Comparison of ENCODE assay signal across 23 cellular contexts in the genomic region with DNA sequence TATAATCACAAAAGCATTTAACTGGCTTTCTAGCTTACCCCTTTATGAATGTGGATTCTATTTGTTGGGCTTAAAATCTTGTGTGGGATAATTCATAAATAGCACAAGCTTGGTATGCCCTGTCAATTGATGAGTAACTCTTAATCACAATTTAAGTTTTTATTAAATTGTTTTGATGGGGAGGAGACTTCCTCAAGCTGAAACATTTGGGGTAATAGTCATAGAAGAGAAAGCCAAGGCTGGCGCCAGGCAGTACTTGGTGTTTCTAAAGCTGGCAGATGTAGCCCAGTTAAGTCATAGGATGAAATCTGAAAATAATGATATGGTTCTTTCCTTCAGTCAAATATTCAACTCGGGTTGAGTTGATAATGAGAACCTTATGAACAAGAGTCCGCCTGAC.
DNase-seq lines count a peak whose midpoint lies in the region; ATAC-seq and TF ChIP-seq lines count a peak whose summit lies in the region.
"Had no signal": no experiment of that assay in that cellular context is flagged by ENCODE, and none has a peak within 500 bp of the region (broad histone marks: within the 10 kb centered on the region; RNA-seq: fewer than 3 reads in every experiment).

No MANE protein-coding gene starts in this region.

- CTCF ChIA-PET in IMR-90 (lab: Yijun Ruan, JAX), result no interaction called here

- no peak overlapping the region for H3K4me3 ChIP-seq in IMR-90 (ENCODE audit: insufficient read depth, low read depth, low read length)
- H3K4me3 ChIP-seq in astrocyte of the spinal cord (ENCODE audit: low read depth, low read length), result no peak overlapping the region
- H3K4me3 ChIP-seq: BLaER1 treated with 17β-estradiol and CSF1 and Interleukin-3, amounts not matched to agents 10 nM and 100 nM; gastrocnemius medialis; suprapubic skin had no signal

- H3K18ac ChIP-seq in IMR-90 (ENCODE audit: low read depth, low read length), result peak overlapping the region; percentile 87; the same call in 1 of the 2 replicates

- H3K9ac ChIP-seq in IMR-90 (ENCODE audit: low read depth, low read length), result no peak overlapping the region
- H3K9ac ChIP-seq: BLaER1 treated with 17β-estradiol and CSF1 and Interleukin-3, amounts not matched to agents 10 nM and 100 nM had no signal

- peaks cover 23 to 59% of the 10 kb centered on the region in 2 experiments for H3K79me1 ChIP-seq in IMR-90 (ENCODE audit: low read depth in 1 of 2, low read length in 2 of 2)

- H2BK15ac ChIP-seq in IMR-90 (ENCODE audit: low read depth, low read length), result no peak overlapping the region

- no CpG with 5 or more reads among the region's 3 CpGs for WGBS in IMR-90 (ENCODE audit: extremely low coverage in 2 of 2, insufficient read length in 1 of 2), 2 experiments

- H2AFZ ChIP-seq in IMR-90 (replicated peaks; ENCODE audit: low read length, poor library complexity), result no peak overlapping the region

- H3K23ac ChIP-seq in IMR-90 (ENCODE audit: low read depth, low read length), result peak overlapping the region; percentile 51; the same call in 1 of the 2 replicates

- H3K9me1 ChIP-seq in IMR-90 (ENCODE audit: insufficient read depth, low read length), result no peaks in the 10 kb centered on the region

- DNase-seq in AG20443 (ENCODE audit: low spot score), result peak; percentile 81
- DNase-seq in IMR-90, result peak; percentile 92
- peak; percentile 71 for DNase-seq in astrocyte of the spinal cord (ENCODE audit: low read depth, low spot score)
- DNase-seq in iris pigment epithelial cell (ENCODE audit: low read depth), result peak; percentile 84
- no peak for DNase-seq in activated CD4-positive, alpha-beta T cell treated with anti-CD3 and anti-CD28 coated beads for 48 hours
- DNase-seq in NCI-H2196 treated with DMSO at 0.1 percent for 48 hours (lab: John Stamatoyannopoulos, UW; ENCODE audit: unreplicated experiment), result no peak
- no peak for DNase-seq in LoVo (ENCODE audit: low spot score)
- DNase-seq: activated CD4-positive, alpha-beta T cell treated with anti-CD3 and anti-CD28 coated beads for 1 hour; activated CD8-positive, alpha-beta memory T cell treated with anti-CD3 and anti-CD28 coated beads, Interleukin-2, amount 50 U/mL, for 48 hours; activated naive CD4-positive, alpha-beta T cell treated with Interleukin-2 at 50 U/mL for 16 hours; DMS153; effector CD4-positive, alpha-beta T cell; gastrocnemius medialis; Kasumi-1; NCI-H446; SHP77 treated with DMSO at 0.1 percent for 48 hours; stimulated activated CD4-positive, alpha-beta T cell treated with anti-CD3 and anti-CD28 coated beads, Interleukin-2, amount 100 ng/mL, for 48 hours; stimulated activated CD8-positive, alpha-beta memory T cell treated with anti-CD3 and anti-CD28 coated beads, Interleukin-4, amount 100 ng/mL, for 48 hours had no signal

- intact Hi-C loops in IMR-90 (cut with micrococcal nuclease), result no loop called here

- H2AK5ac ChIP-seq in IMR-90 (ENCODE audit: low read depth, low read length), result 0 out of 2 replicates have a peak overlapping the region, but pooled peaks have one; percentile 26

- TF ChIP-seq CTCF in IMR-90 (conservative IDR thresholded peaks at IDR 0.05; ENCODE audit: low read depth, low read length) (no peak), astrocyte of the spinal cord (IDR thresholded peaks at IDR 0.05; ENCODE audit: low read depth, low read length) (no peak)

- no peak for TF ChIP-seq POLR2A in IMR-90 (IDR thresholded peaks at IDR 0.05; ENCODE audit: low read depth, low read length)

- H2BK120ac ChIP-seq in IMR-90 (ENCODE audit: low read depth, low read length), result peak overlapping the region; percentile 94

- BruUV-seq in IMR-90 (replicated peaks; lab: Mats Ljungman, UMichigan), result no TSS peak

- ATAC-seq in IMR-90 (ENCODE audit: low read depth) (peak; percentile 84), HG03521 (IDR thresholded peaks at IDR 0.05; ENCODE audit: unreplicated experiment) (no peak)
- ATAC-seq: gastrocnemius medialis, left lobe of liver, sciatic nerve had no signal

- no peak overlapping the region for H2AK9ac ChIP-seq in IMR-90 (replicated peaks; ENCODE audit: low read depth, low read length, poor library complexity)

- no peak overlapping the region; the same call in 1 of the 2 replicates for H3K27ac ChIP-seq in IMR-90 (ENCODE audit: insufficient read depth, low read length)
- H3K27ac ChIP-seq: BLaER1 treated with 17β-estradiol and CSF1 and Interleukin-3, amounts not matched to agents 10 nM and 100 nM; gastrocnemius medialis; suprapubic skin had no signal

- in situ Hi-C loops in IMR-90 (cut with MboI; ENCODE audit: low sequenced_read_pairs) (no loop called here), astrocyte of the spinal cord (cut with HindIII; ENCODE audit: low sequenced_read_pairs) (no loop called here)

- peak overlapping the region; percentile 52 to 84; a peak in 2 of 4 replicates for H4K8ac ChIP-seq in IMR-90 (ENCODE audit: low read depth in 2 of 2, low read length in 2 of 2)

- H3K4me1 ChIP-seq in IMR-90 (ENCODE audit: control insufficient read depth, insufficient read depth, low read length), result peaks cover 6% of the 10 kb centered on the region
- H3K4me1 ChIP-seq: BLaER1 treated with 17β-estradiol and CSF1 and Interleukin-3, amounts not matched to agents 10 nM and 100 nM; gastrocnemius medialis; suprapubic skin had no signal

- dilution Hi-C loops in IMR-90 (cut with HindIII; ENCODE audit: low sequenced_read_pairs, unreplicated experiment), result no loop called here

- no peaks in the 10 kb centered on the region for H4K20me1 ChIP-seq in IMR-90 (ENCODE audit: insufficient read depth, low read length)
- H4K20me1 ChIP-seq: BLaER1 treated with 17β-estradiol and CSF1 and Interleukin-3, amounts not matched to agents 10 nM and 100 nM had no signal

- H3K4ac ChIP-seq in IMR-90 (ENCODE audit: low read depth, low read length), result peak overlapping the region; percentile 90; the same call in 1 of the 2 replicates

- peaks cover 4% of the 10 kb centered on the region for H3K36me3 ChIP-seq in IMR-90 (ENCODE audit: control insufficient read depth, insufficient read depth, low read length)
- H3K36me3 ChIP-seq: BLaER1 treated with 17β-estradiol and CSF1 and Interleukin-3, amounts not matched to agents 10 nM and 100 nM; gastrocnemius medialis; suprapubic skin had no signal

- peak overlapping the region; percentile 59; the same call in 1 of the 2 replicates for H3K56ac ChIP-seq in IMR-90 (ENCODE audit: extremely low read depth, insufficient read depth, low read length)

- H3K9me3 ChIP-seq in IMR-90 (ENCODE audit: control insufficient read depth, insufficient read depth, low read length), result peaks cover 3% of the 10 kb centered on the region
- H3K9me3 ChIP-seq: gastrocnemius medialis had no signal

- TF ChIP-seq RAD21 in IMR-90 (IDR thresholded peaks at IDR 0.05; ENCODE audit: low read length), result no peak

- H3K14ac ChIP-seq in IMR-90 (replicated peaks; ENCODE audit: low read depth, low read length), result peak overlapping the region; percentile 65; the same call in 1 of the 2 replicates

- peak overlapping the region; percentile 89; the same call in 1 of the 2 replicates for H4K5ac ChIP-seq in IMR-90 (ENCODE audit: low read depth, low read length)

- peak overlapping the region; percentile 72; the same call in 1 of the 2 replicates for H3K4me2 ChIP-seq in IMR-90 (ENCODE audit: low read depth, low read length)
- H3K4me2 ChIP-seq: BLaER1 treated with 17β-estradiol and CSF1 and Interleukin-3, amounts not matched to agents 10 nM and 100 nM had no signal

- H2BK5ac ChIP-seq in IMR-90 (ENCODE audit: low read depth, low read length, poor library complexity, severe bottlenecking), result peak overlapping the region; percentile 74

- H4K91ac ChIP-seq in IMR-90 (ENCODE audit: insufficient read depth, low read depth, low read length), result peak overlapping the region; percentile 92

- H2BK20ac ChIP-seq in IMR-90 (ENCODE audit: low read depth, low read length), result peak overlapping the region; percentile 79

- POLR2A ChIA-PET in IMR-90 (lab: Charles Lee; ENCODE audit: unreplicated experiment), result interaction anchor here (0.6 kb wide), 1 partner anchor 79 kb away, joined by 3 read pairs; no protein-coding TSS in a partner anchor

- no peaks in the 10 kb centered on the region for H3K27me3 ChIP-seq in IMR-90 (ENCODE audit: control insufficient read depth, insufficient read depth, low read length)
- H3K27me3 ChIP-seq: BLaER1 treated with 17β-estradiol and CSF1 and Interleukin-3, amounts not matched to agents 10 nM and 100 nM; gastrocnemius medialis; suprapubic skin had no signal

TF ChIP-seq in IMR-90, 13 proteins besides CTCF, POLR2A, EP300 and RAD21:
- TF ChIP-seq MAZ (IDR thresholded peaks at IDR 0.05; ENCODE audit: borderline replicate concordance, low read depth, low read length) (no peak), CEBPB (IDR thresholded peaks at IDR 0.05; ENCODE audit: low read depth, low read length) (no peak), USF2 (IDR thresholded peaks at IDR 0.05; ENCODE audit: low read depth, low read length) (no peak), FOS (IDR thresholded peaks at IDR 0.05; ENCODE audit: low read depth, low read length) (no peak), RFX5 (IDR thresholded peaks at IDR 0.05; ENCODE audit: low read depth, low read length) (no peak), MAFK (IDR thresholded peaks at IDR 0.05; ENCODE audit: low read depth, low read length) (no peak)

Comparison
In these comparisons a context has a peak if more than half of its experiments do, and no peak if none do; other contexts are left out.
1. DNase-seq: peak in AG20443 (single experiment), IMR-90 (single experiment), astrocyte of the spinal cord (single experiment) and iris pigment epithelial cell (single experiment); none in activated CD4-positive, alpha-beta T cell treated with anti-CD3 and anti-CD28 coated beads for 48 hours (single experiment), NCI-H2196 treated with DMSO at 0.1 percent for 48 hours (single experiment) and LoVo (single experiment).